In genomic region chr2:230068658-230069080, GRCh38 we compare ENCODE assay signal across 7 cellular contexts. TPM values are rescaled to one million over a fixed set of nuclear protein-coding genes. Genes with fewer than 3 reads are reported as not detected.
DNase-seq lines count a peak whose midpoint lies in the region; ATAC-seq, FAIRE-seq and TF ChIP-seq lines count a peak whose summit lies in the region.

Gene SLC16A14, minus strand, starts transcription at chr2:230068924. Its CDS starts 9,572 bp downstream, at chr2:230059352.

- FAIRE-seq in GM12891 (lab: Jason Lieb, UNC): peak; percentile 85

- H3K18ac ChIP-seq in neuronal stem cell (ENCODE audit: low read length): peak within 1 kb of the TSS; percentile 84

- H3K27ac ChIP-seq in neuronal stem cell (replicated peaks; ENCODE audit: low read length): no peak within 1 kb of the TSS

- H4K91ac ChIP-seq in neuronal stem cell (ENCODE audit: low read depth, low read length, poor library complexity): no peak within 1 kb of the TSS

- H3K27me3 ChIP-seq in neuronal stem cell (ENCODE audit: control insufficient read depth in 3 of 3, insufficient read depth in 3 of 3, low read depth in 1 of 3, low read length in 3 of 3): peaks cover 0 to 3% (median 0%) of the 10 kb centered on the region in 3 experiments

- no peak for TF ChIP-seq POLR2A in GM12891 (IDR thresholded peaks at IDR 0.05; ENCODE audit: low read depth, low read length)

- H2AK5ac ChIP-seq in neuronal stem cell (ENCODE audit: low read depth, low read length): no peak within 1 kb of the TSS

- peak within 1 kb of the TSS; percentile 75 to 89 for H3K4me3 ChIP-seq in neuronal stem cell (ENCODE audit: low read length in 2 of 2)

- H3K4me2 ChIP-seq in neuronal stem cell (ENCODE audit: insufficient read depth, low read length, poor library complexity, severe bottlenecking): peak within 1 kb of the TSS; percentile 90

- ATAC-seq in HG03045 (IDR thresholded peaks at IDR 0.05; ENCODE audit: unreplicated experiment) (peak; percentile 19), GM19463 (IDR thresholded peaks at IDR 0.05; ENCODE audit: unreplicated experiment) (no peak)

- peak within 1 kb of the TSS; percentile 78 for H2AFZ ChIP-seq in neuronal stem cell (ENCODE audit: low read length)

- H2BK12ac ChIP-seq in neuronal stem cell (ENCODE audit: low read length): no peak within 1 kb of the TSS

- WGBS in neuronal stem cell (ENCODE audit: extremely low coverage in 2 of 2, insufficient read length in 2 of 2, insufficient replicate concordance in 1 of 2), 2 donors: no CpG with 5 or more reads among the region's 24 CpGs

- H2BK5ac ChIP-seq in neuronal stem cell (ENCODE audit: low read length): peak within 1 kb of the TSS; percentile 78

- H3K14ac ChIP-seq in neuronal stem cell (ENCODE audit: low read length): peak within 1 kb of the TSS; percentile 79

- DNase-seq in GM12891 (ENCODE audit: insufficient read length, low spot score): peak; percentile 27
- DNase-seq in NCI-H524 (lab: John Stamatoyannopoulos, UW): peak; percentile 19 to 61
- peak; percentile 36 for DNase-seq in activated naive CD4-positive, alpha-beta T cell treated with anti-CD3 and anti-CD28 coated beads, Interleukin-2, amount 50 U/mL, for 16 hours
- DNase-seq in glomerular visceral epithelial cell (ENCODE audit: extremely low spot score): peak; percentile 40
- peak; percentile 36 for DNase-seq in neuronal stem cell (ENCODE audit: low spot score)

- no peaks in the 10 kb centered on the region for H3K79me1 ChIP-seq in neuronal stem cell (ENCODE audit: low read depth, low read length)

- H3K4me1 ChIP-seq in neuronal stem cell (ENCODE audit: control insufficient read depth in 2 of 2, insufficient read depth in 1 of 2, low read depth in 1 of 2, low read length in 2 of 2): peaks cover 0 to 1% of the 10 kb centered on the region in 2 donors

- peak within 1 kb of the TSS; percentile 87 for H2BK15ac ChIP-seq in neuronal stem cell (ENCODE audit: low read length)

- no peak within 1 kb of the TSS for H2BK120ac ChIP-seq in neuronal stem cell (ENCODE audit: low read depth, low read length)

- H3K36me3 ChIP-seq in neuronal stem cell (replicated peaks in 1 of 2; ENCODE audit: control insufficient read depth in 2 of 2, insufficient read depth in 2 of 2, low read length in 2 of 2): peaks cover 0 to 32% of the 10 kb centered on the region in 2 donors

- no peak within 1 kb of the TSS for H3K4ac ChIP-seq in neuronal stem cell (ENCODE audit: low read length)

- peak within 1 kb of the TSS; percentile 57 for H4K8ac ChIP-seq in neuronal stem cell (ENCODE audit: low read depth, low read length)

- H3K9me3 ChIP-seq in neuronal stem cell (replicated peaks in 1 of 2; ENCODE audit: control insufficient read depth in 2 of 2, insufficient read depth in 1 of 2, low read depth in 1 of 2, low read length in 2 of 2): no peaks in the 10 kb centered on the region

- H3K9ac ChIP-seq in neuronal stem cell (ENCODE audit: low read depth, low read length, poor library complexity): peak within 1 kb of the TSS; percentile 91

- H3K23ac ChIP-seq in neuronal stem cell (ENCODE audit: low read depth, low read length, poor library complexity): peak within 1 kb of the TSS; percentile 8

TF ChIP-seq in GM12891, 5 proteins besides CTCF, POLR2A, EP300 and RAD21:
- no peak for TF ChIP-seq POLR2AphosphoS5 (IDR thresholded peaks at IDR 0.05; ENCODE audit: low read depth, low read length)
- TF ChIP-seq TAF1 (IDR thresholded peaks at IDR 0.05; ENCODE audit: low read depth, low read length): no peak
- no peak for TF ChIP-seq SPI1 (IDR thresholded peaks at IDR 0.05; ENCODE audit: low read depth, low read length)

RNA-seq across cellular contexts. Expression of gene SLC16A14, which starts in this region (rescaled TPM):
- 1.4 TPM for polyA plus RNA-seq in GM12891 (2012; ENCODE audit: low read depth, missing spikeins)
- polyA plus RNA-seq in neuronal stem cell (2013, experiment 1 of 2): 12.4 TPM
- polyA plus RNA-seq in neuronal stem cell (2013, experiment 2 of 2): 12.6 TPM
